In genomic region chr15:96122077-96123027, GRCh38 we compare ENCODE assay signal across 18 cellular contexts.
A peak's percentile ranks its signal among the peaks of the same experiment; 100 is the strongest.
DNase-seq lines count a peak whose midpoint lies in the region; ATAC-seq and TF ChIP-seq lines count a peak whose summit lies in the region.
"Had no signal": no experiment of that assay in that cellular context is flagged by ENCODE, and none has a peak within 500 bp of the region (broad histone marks: within the 10 kb centered on the region; RNA-seq: fewer than 3 reads in every experiment).

No MANE protein-coding gene starts in this region.

- no peak overlapping the region for H3K27ac ChIP-seq in RWPE1
- H3K27ac ChIP-seq: heart right ventricle had no signal

- ATAC-seq in activated T-cell treated with anti-CD3 and anti-CD28 coated beads, Interleukin-2, amount 50 U/mL, for 4 hours = no peak
- ATAC-seq in HG02798 (IDR thresholded peaks at IDR 0.05; ENCODE audit: poor library complexity, unreplicated experiment) = no peak
- ATAC-seq: heart right ventricle, left colon had no signal

- H3K4me3 ChIP-seq in fibroblast of mammary gland (ENCODE audit: control insufficient read depth, low read depth, low read length) = no peak overlapping the region
- H3K4me3 ChIP-seq: heart right ventricle had no signal

- TF ChIP-seq CTCF in RWPE1 (conservative IDR thresholded peaks at IDR 0.05; ENCODE audit: low read depth) (no peak), fibroblast of mammary gland (conservative IDR thresholded peaks at IDR 0.05; ENCODE audit: control insufficient read depth, insufficient read depth, low read depth, low read length) (no peak)

- peaks cover 5% of the 10 kb centered on the region for H3K27me3 Mint-ChIP-seq in activated T-cell treated with anti-CD3 and anti-CD28 coated beads, Interleukin-2, amount 50 U/mL, for 4 hours (ENCODE audit: low read depth)
- H3K27me3 Mint-ChIP-seq: CD4-positive, CD25-positive, alpha-beta regulatory T cell had no signal

- H3K36me3 Mint-ChIP-seq in activated T-cell treated with anti-CD3 and anti-CD28 coated beads, Interleukin-2, amount 50 U/mL, for 4 hours (ENCODE audit: insufficient read depth) = no peaks in the 10 kb centered on the region
- H3K36me3 Mint-ChIP-seq: activated naive CD8-positive, alpha-beta T cell; CD4-positive, CD25-positive, alpha-beta regulatory T cell had no signal

- POLR2A ChIA-PET in RWPE1 (lab: Yijun Ruan, JAX; ENCODE audit: low non-redundant PET) = no interaction called here

- no peaks in the 10 kb centered on the region for H3K4me1 Mint-ChIP-seq in activated T-cell treated with anti-CD3 and anti-CD28 coated beads, Interleukin-2, amount 50 U/mL, for 4 hours (ENCODE audit: low read depth)
- H3K4me1 Mint-ChIP-seq: CD4-positive, CD25-positive, alpha-beta regulatory T cell had no signal

- intact Hi-C loops in posterior vena cava (cut with DNase I) = no loop called here

- CTCF ChIA-PET in RWPE1 (lab: Yijun Ruan, JAX) = no interaction called here

- DNase-seq in HCEC 1CT (peak; percentile 68), RWPE1 (ENCODE audit: low spot score) (peak; percentile 23), fibroblast of mammary gland (ENCODE audit: low read depth) (peak; percentile 42), stromal cell of bone marrow (ENCODE audit: low read depth) (peak; percentile 20), NCI-H1105 treated with DMSO at 0.1 percent for 48 hours (lab: John Stamatoyannopoulos, UW) (no peak), posterior vena cava (ENCODE audit: low spot score) (no peak)
- DNase-seq in activated T-cell treated with anti-CD3 and anti-CD28 coated beads, Interleukin-2, amount 50 U/mL, for 4 hours = no peak
- DNase-seq: activated CD4-positive, alpha-beta T cell treated with anti-CD3 and anti-CD28 coated beads for 4 hours; caudate nucleus; CD4-positive, CD25-positive, alpha-beta regulatory T cell; heart right ventricle; left colon; NCI-H2107; NCI-H82; posterior cingulate gyrus; stimulated activated CD4-positive, alpha-beta T cell treated with anti-CD3 and anti-CD28 coated beads, Interleukin-15, amount 100 ng/mL, for 24 hours had no signal

- H3K4me3 Mint-ChIP-seq in activated T-cell treated with anti-CD3 and anti-CD28 coated beads, Interleukin-2, amount 50 U/mL, for 4 hours = no peak overlapping the region
- H3K4me3 Mint-ChIP-seq: activated naive CD8-positive, alpha-beta T cell; CD4-positive, CD25-positive, alpha-beta regulatory T cell had no signal

- no peaks in the 10 kb centered on the region for H3K9me3 Mint-ChIP-seq in activated T-cell treated with anti-CD3 and anti-CD28 coated beads, Interleukin-2, amount 50 U/mL, for 4 hours

Comparison
In these comparisons a context has a peak if more than half of its experiments do, and no peak if none do; other contexts are left out.
1. DNase-seq: peak in HCEC 1CT (single experiment), RWPE1 (single experiment), fibroblast of mammary gland (single experiment) and stromal cell of bone marrow (single experiment); none in activated T-cell treated with anti-CD3 and anti-CD28 coated beads, Interleukin-2, amount 50 U/mL, for 4 hours (single experiment), NCI-H1105 treated with DMSO at 0.1 percent for 48 hours (single experiment) and posterior vena cava (single experiment).